In the genomic region with DNA sequence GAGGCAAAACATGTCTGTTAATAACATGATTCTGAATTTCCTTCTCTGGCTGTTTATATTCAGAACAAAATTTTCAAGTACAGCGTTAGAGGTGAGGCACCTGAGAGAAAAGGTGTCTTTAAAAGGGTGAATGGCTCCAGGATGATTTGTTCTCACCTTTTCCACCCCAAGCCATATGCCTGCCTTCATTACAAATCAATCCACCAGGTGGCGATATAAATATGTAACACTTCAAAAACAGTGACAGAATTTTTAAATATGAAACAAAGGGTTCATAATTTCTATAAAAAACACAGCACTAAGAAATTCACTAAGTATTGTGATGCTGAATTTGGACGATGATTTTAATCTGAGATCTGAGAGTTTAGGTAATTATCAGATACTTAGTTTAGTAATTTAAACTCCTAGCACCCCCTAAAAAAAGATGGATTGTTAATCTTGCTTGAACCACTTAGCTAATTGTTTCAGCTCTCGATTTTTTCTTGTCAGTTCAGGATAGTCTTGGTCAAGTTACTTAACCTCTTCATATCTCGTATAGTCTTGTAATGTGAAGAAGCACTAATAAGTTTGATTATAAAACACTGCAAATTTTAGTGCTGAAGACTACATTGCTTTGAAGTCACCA, we compare ENCODE assay signal across 8 cellular contexts.
DNase-seq lines count a peak whose midpoint lies in the region; ATAC-seq, FAIRE-seq and TF ChIP-seq lines count a peak whose summit lies in the region.

No MANE protein-coding gene starts in this region.

- no peak overlapping the region for H3K9ac ChIP-seq in H1 (replicated peaks in 1 of 4; ENCODE audit: extremely low read depth in 1 of 4, low read depth in 3 of 4, low read length in 3 of 4)

- no peak overlapping the region for H2BK12ac ChIP-seq in H1 (ENCODE audit: low read depth, low read length)

- CTCF ChIA-PET in A549 (lab: Yijun Ruan, JAX) = interaction anchor here (0.7 to 1.9 kb wide), 11 partner anchors 8 to 1483 kb away, joined by 3 to 7 read pairs (median 4); no protein-coding TSS in a partner anchor
- CTCF ChIA-PET in H1 (lab: Charles Lee; ENCODE audit: partially characterized antibody) = interaction anchor here (0.7 to 5.8 kb wide), 25 partner anchors 8 to 836 kb away, joined by 3 to 35 read pairs (median 4); no protein-coding TSS in a partner anchor

- TF ChIP-seq CTCF in A549 (IDR thresholded peaks at IDR 0.05) (peak; percentile 69), GM12872 (IDR thresholded peaks at IDR 0.05; ENCODE audit: insufficient read depth, low read depth, low read length) (peak; percentile 54), H1 (IDR thresholded peaks at IDR 0.05; ENCODE audit: control extremely low read depth in 1 of 3, insufficient read depth in 1 of 3, low read depth in 1 of 3, low read length in 3 of 3) (peak in 2 of 3 experiments; percentile 37 to 54; a peak in 2 of 4 replicates), osteocyte (IDR thresholded peaks at IDR 0.05) (peak; percentile 74)

- no peaks in the 10 kb centered on the region for H3K4me1 Mint-ChIP-seq in osteocyte (ENCODE audit: unreplicated experiment)

- no peak overlapping the region for H2AFZ ChIP-seq in H1 (ENCODE audit: low read length)

- no peaks in the 10 kb centered on the region for H3K9me3 Mint-ChIP-seq in osteocyte (ENCODE audit: unreplicated experiment)

- no peak overlapping the region for H4K5ac ChIP-seq in H1 (ENCODE audit: insufficient read length, low read depth, low read length)

- H2AK5ac ChIP-seq in H1 (ENCODE audit: low read depth, low read length) = no peak overlapping the region

- H3K14ac ChIP-seq in H1 (ENCODE audit: insufficient read length) = no peak overlapping the region

- H3K79me2 ChIP-seq in H1 (ENCODE audit: control insufficient read depth in 1 of 2, insufficient read depth in 2 of 2, low read length in 2 of 2) = no peaks in the 10 kb centered on the region

- H3K4me1 ChIP-seq in A549 = no peaks in the 10 kb centered on the region
- no peaks in the 10 kb centered on the region for H3K4me1 ChIP-seq in H1 (replicated peaks in 1 of 4; ENCODE audit: control insufficient read depth in 3 of 4, insufficient read depth in 4 of 4, low read length in 3 of 4)

- no peak overlapping the region for H3K27ac ChIP-seq in A549
- no peak overlapping the region for H3K27ac ChIP-seq in H1 (ENCODE audit: low read depth, low read length)

- no peak for FAIRE-seq in A549 (lab: Jason Lieb, UNC)
- FAIRE-seq in H1 (lab: Jason Lieb, UNC) = peak; percentile 55

- H3K23me2 ChIP-seq in H1 (ENCODE audit: low read depth, low read length) = no peaks in the 10 kb centered on the region

- WGBS in A549 (ENCODE audit: missing lambda C conversion rate) = 2% methylated on average over 5 of the region's 5 CpGs
- 41% methylated on average over 5 of the region's 5 CpGs; no CpG with 5 or more reads in 1 of the 2 experiments for WGBS in H1 (ENCODE audit: extremely low coverage in 1 of 2, insufficient coverage in 1 of 2, insufficient read length in 1 of 2, insufficient replicate concordance in 2 of 2, low coverage in 1 of 2, low lambda C conversion rate in 2 of 2, missing lambda C conversion rate in 1 of 2), 2 experiments

- no peak overlapping the region for H3K4me3 Mint-ChIP-seq in osteocyte (ENCODE audit: unreplicated experiment)

- H3K27me3 Mint-ChIP-seq in osteocyte (ENCODE audit: unreplicated experiment) = peaks cover 22% of the 10 kb centered on the region

- H3K27me3 ChIP-seq in H1 (replicated peaks in 1 of 4; ENCODE audit: control insufficient read depth in 3 of 4, extremely low read depth in 1 of 4, insufficient read depth in 3 of 4, low read length in 3 of 4) = no peaks in the 10 kb centered on the region

- H4K8ac ChIP-seq in H1 (ENCODE audit: extremely low read depth, insufficient read depth, low read length) = no peak overlapping the region

- no peaks in the 10 kb centered on the region for H4K20me1 ChIP-seq in H1 (replicated peaks in 1 of 2; ENCODE audit: control insufficient read depth in 1 of 2, insufficient read depth in 2 of 2, low read length in 2 of 2)

- no peak overlapping the region for H3K23ac ChIP-seq in H1 (ENCODE audit: insufficient read length)

- DNase-seq in A549 (ENCODE audit: low read depth in 1 of 2, low spot score in 1 of 2) (peak; percentile 8 to 33), NCI-H446 (lab: John Stamatoyannopoulos, UW) (peak; percentile 46 to 67), H1 (ENCODE audit: low read depth in 1 of 2, low spot score in 2 of 2) (no peak), osteocyte (ENCODE audit: extremely low spot score, unreplicated experiment) (no peak), occipital lobe (lab: John Stamatoyannopoulos, UW) (no peak)
- DNase-seq in stimulated activated CD4-positive, alpha-beta T cell treated with anti-CD3 and anti-CD28 coated beads, Interleukin-4, amount 100 ng/mL, for 1 hour = no peak

- no peak overlapping the region for H2BK20ac ChIP-seq in H1 (ENCODE audit: low read length)

- no peak overlapping the region for H4K91ac ChIP-seq in H1 (replicated peaks; ENCODE audit: insufficient read length, low read length)

- no peaks in the 10 kb centered on the region for H3K36me3 ChIP-seq in H1 (ENCODE audit: control insufficient read depth in 2 of 4, insufficient read depth in 4 of 4, low read length in 3 of 4)

- ATAC-seq in A549 = peak in 1 of 2 experiments; percentile 72; a peak in 3 of 6 replicates
- ATAC-seq in HG02981 (IDR thresholded peaks at IDR 0.05; ENCODE audit: unreplicated experiment) = peak; percentile 74

- no peak overlapping the region for H2BK5ac ChIP-seq in H1 (ENCODE audit: low read depth, low read length)

- POLR2A ChIA-PET in A549 (lab: Yijun Ruan, JAX) = no interaction called here
- POLR2A ChIA-PET in H1 (lab: Charles Lee; ENCODE audit: partially characterized antibody) = no interaction called here

- H3K4me3 ChIP-seq in A549 = no peak overlapping the region
- H3K4me3 ChIP-seq in H1 (ENCODE audit: extremely low read depth in 1 of 4, insufficient read depth in 2 of 4, low read depth in 3 of 4, low read length in 4 of 4) = no peak overlapping the region

- H3K9me3 ChIP-seq in A549 (no peaks in the 10 kb centered on the region), H1 (ENCODE audit: insufficient read depth in 2 of 2, low read depth in 1 of 2, low read length in 1 of 2) (no peaks in the 10 kb centered on the region)

- TF ChIP-seq POLR2A in A549 (IDR thresholded peaks at IDR 0.05; ENCODE audit: low read length) (no peak), H1 (IDR thresholded peaks at IDR 0.05; ENCODE audit: control extremely low read depth in 1 of 2, low read depth in 2 of 2, low read length in 2 of 2) (no peak)

- no peak overlapping the region for H3K56ac ChIP-seq in H1 (replicated peaks; ENCODE audit: insufficient read length, low read depth, low read length)

- H3K4ac ChIP-seq in H1 (replicated peaks; ENCODE audit: insufficient read length, low read depth, low read length) = no peak overlapping the region

- no peak overlapping the region for H3K18ac ChIP-seq in H1 (ENCODE audit: extremely low read depth, low read length)

- no peak overlapping the region for H3K27ac Mint-ChIP-seq in osteocyte (ENCODE audit: unreplicated experiment)

- no peak overlapping the region for H2BK15ac ChIP-seq in H1 (ENCODE audit: low read length)

- H3K4me2 ChIP-seq in A549 = no peak overlapping the region
- no peak overlapping the region for H3K4me2 ChIP-seq in H1 (ENCODE audit: insufficient read depth in 1 of 2, low read depth in 2 of 2, low read length in 2 of 2)

- H3K36me3 Mint-ChIP-seq in osteocyte (ENCODE audit: unreplicated experiment) = no peaks in the 10 kb centered on the region

- TF ChIP-seq EP300 in A549 (IDR thresholded peaks at IDR 0.05) = no peak
- TF ChIP-seq EP300 in H1 (IDR thresholded peaks at IDR 0.05; ENCODE audit: borderline replicate concordance in 1 of 2, low read depth in 2 of 2, low read length in 2 of 2) = no peak

- H2BK120ac ChIP-seq in H1 (replicated peaks; ENCODE audit: low read depth, low read length) = no peak overlapping the region

- TF ChIP-seq RAD21 in A549 (conservative IDR thresholded peaks at IDR 0.05 in 1 of 2, IDR thresholded peaks at IDR 0.05 in 1 of 2) = peak; percentile 60 to 65
- peak; percentile 50 for TF ChIP-seq RAD21 in H1 (IDR thresholded peaks at IDR 0.05 in 1 of 2, conservative IDR thresholded peaks at IDR 0.05 in 1 of 2; ENCODE audit: low read depth in 2 of 2, low read length in 2 of 2)

- H3K79me1 ChIP-seq in H1 (ENCODE audit: low read depth, low read length) = no peaks in the 10 kb centered on the region

TF ChIP-seq in A549, 52 proteins besides CTCF, POLR2A, EP300 and RAD21:
- TF ChIP-seq NPAS2 (CRISPR knock-in tag; IDR thresholded peaks at IDR 0.05; ENCODE audit: borderline replicate concordance) (no peak), SMC3 (IDR thresholded peaks at IDR 0.05) (peak; percentile 77)

TF ChIP-seq in H1, 55 proteins besides CTCF, POLR2A, EP300 and RAD21 (continues in another document):
- TF ChIP-seq, protein P1, sequence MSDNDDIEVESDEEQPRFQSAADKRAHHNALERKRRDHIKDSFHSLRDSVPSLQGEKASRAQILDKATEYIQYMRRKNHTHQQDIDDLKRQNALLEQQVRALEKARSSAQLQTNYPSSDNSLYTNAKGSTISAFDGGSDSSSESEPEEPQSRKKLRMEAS (IDR thresholded peaks at IDR 0.05) = no peak
- TF ChIP-seq HDAC2 (IDR thresholded peaks at IDR 0.05; ENCODE audit: borderline replicate concordance in 1 of 2, low read depth in 2 of 2, low read length in 2 of 2) = no peak
- no peak for TF ChIP-seq TAF7 (optimal IDR thresholded peaks at IDR 0.05; ENCODE audit: borderline replicate concordance, low read depth, low read length)
- TF ChIP-seq FOSL1 (IDR thresholded peaks at IDR 0.05; ENCODE audit: insufficient read depth, low read depth, low read length) = no peak
- no peak for TF ChIP-seq POU5F1 (IDR thresholded peaks at IDR 0.05; ENCODE audit: low read depth, low read length)
- no peak for TF ChIP-seq PHF8 (conservative IDR thresholded peaks at IDR 0.05; ENCODE audit: low read depth, low read length)
- TF ChIP-seq, protein P2, sequence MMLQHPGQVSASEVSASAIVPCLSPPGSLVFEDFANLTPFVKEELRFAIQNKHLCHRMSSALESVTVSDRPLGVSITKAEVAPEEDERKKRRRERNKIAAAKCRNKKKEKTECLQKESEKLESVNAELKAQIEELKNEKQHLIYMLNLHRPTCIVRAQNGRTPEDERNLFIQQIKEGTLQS (IDR thresholded peaks at IDR 0.05; ENCODE audit: insufficient read depth, low read depth, low read length) = no peak
- TF ChIP-seq, protein P3, sequence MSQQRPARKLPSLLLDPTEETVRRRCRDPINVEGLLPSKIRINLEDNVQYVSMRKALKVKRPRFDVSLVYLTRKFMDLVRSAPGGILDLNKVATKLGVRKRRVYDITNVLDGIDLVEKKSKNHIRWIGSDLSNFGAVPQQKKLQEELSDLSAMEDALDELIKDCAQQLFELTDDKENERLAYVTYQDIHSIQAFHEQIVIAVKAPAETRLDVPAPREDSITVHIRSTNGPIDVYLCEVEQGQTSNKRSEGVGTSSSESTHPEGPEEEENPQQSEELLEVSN (IDR thresholded peaks at IDR 0.05) = no peak
- TF ChIP-seq KDM1A (IDR thresholded peaks at IDR 0.05; ENCODE audit: borderline replicate concordance, low read length) = no peak
- no peak for TF ChIP-seq SP4 (IDR thresholded peaks at IDR 0.05; ENCODE audit: low read length)
- TF ChIP-seq TAF1 (IDR thresholded peaks at IDR 0.05; ENCODE audit: low read depth, low read length) = no peak
- no peak for TF ChIP-seq MAFK (IDR thresholded peaks at IDR 0.05; ENCODE audit: low read depth, low read length)
- no peak for TF ChIP-seq ASH2L (IDR thresholded peaks at IDR 0.05; ENCODE audit: low read length)

Comparison
In these comparisons a context has a peak if more than half of its experiments do, and no peak if none do; other contexts are left out.
1. DNase-seq: peak in A549 (2 of 2) and NCI-H446 (2 of 2); none in H1 (0 of 2), osteocyte (single experiment), occipital lobe (single experiment) and stimulated activated CD4-positive, alpha-beta T cell treated with anti-CD3 and anti-CD28 coated beads, Interleukin-4, amount 100 ng/mL, for 1 hour (single experiment).
2. Peak in every context shown above with its lines, with median percentiles within 50 percentile points of each other: CTCF ChIP-seq.